Comparison of ENCODE assay signal across 18 cellular contexts in genomic region chr11:10289765-10290420, GRCh38. TPM values are rescaled to one million over a fixed set of nuclear protein-coding genes. Genes with fewer than 3 reads are reported as not detected.
DNase-seq lines count a peak whose midpoint lies in the region; ATAC-seq, FAIRE-seq and TF ChIP-seq lines count a peak whose summit lies in the region.
"Had no signal": no experiment of that assay in that cellular context is flagged by ENCODE, and none has a peak within 500 bp of the region (broad histone marks: within the 10 kb centered on the region; RNA-seq: fewer than 3 reads in every experiment).

No MANE protein-coding gene starts in this region.

- WGBS in K562 (ENCODE audit: insufficient coverage, low coverage, missing lambda C conversion rate) = 51% methylated on average over 9 of the region's 10 CpGs
- WGBS in neuronal stem cell (ENCODE audit: extremely low coverage in 2 of 2, insufficient read length in 2 of 2, insufficient replicate concordance in 1 of 2), 2 donors = no CpG with 5 or more reads among the region's 10 CpGs

- peak overlapping the region; percentile 45 to 63 for H3K4me3 Mint-ChIP-seq in CD14-positive monocyte

- peaks cover 0 to 2% (median 0%) of the 10 kb centered on the region in 7 donors for H3K9me3 Mint-ChIP-seq in CD14-positive monocyte

- BruUV-seq in K562 (replicated peaks; lab: Mats Ljungman, UMichigan) = no TSS peak

- H3K27ac ChIP-seq in K562 (ENCODE audit: extremely low read depth, low read depth, low read length) = no peak overlapping the region
- no peak overlapping the region for H3K27ac ChIP-seq in neuronal stem cell (replicated peaks; ENCODE audit: low read length)

- in situ Hi-C loops in HAP-1 (cut with MboI; ENCODE audit: low sequenced_read_pairs) = loop anchor here (10.0 kb wide), 1 partner anchor 85 kb away; no protein-coding TSS in a partner anchor
- in situ Hi-C loops in K562 (cut with MboI) = loop anchor here (10.0 kb wide), 1 partner anchor 1925 kb away; no protein-coding TSS in a partner anchor

- H3K9me3 ChIP-seq in HAP-1 = no peaks in the 10 kb centered on the region
- H3K9me3 ChIP-seq in K562 (replicated peaks; ENCODE audit: control insufficient read depth, insufficient read depth, low read depth, low read length) = no peaks in the 10 kb centered on the region
- no peaks in the 10 kb centered on the region for H3K9me3 ChIP-seq in neuronal stem cell (replicated peaks in 1 of 2; ENCODE audit: control insufficient read depth in 2 of 2, insufficient read depth in 1 of 2, low read depth in 1 of 2, low read length in 2 of 2)
- H3K9me3 ChIP-seq: BLaER1 treated with 17β-estradiol and CSF1 and Interleukin-3, amounts not matched to agents 10 nM and 100 nM had no signal

- peaks cover 4% of the 10 kb centered on the region; the same call in 1 of the 2 replicates for H4K20me1 ChIP-seq in K562 (replicated peaks; ENCODE audit: control insufficient read depth, insufficient read depth, low read length)

- H3K9ac ChIP-seq in K562 (ENCODE audit: insufficient read depth in 1 of 2, low read depth in 2 of 2, low read length in 2 of 2) (no peak overlapping the region), neuronal stem cell (ENCODE audit: low read depth, low read length, poor library complexity) (no peak overlapping the region)

- intact Hi-C loops in CD14-positive monocyte (cut with micrococcal nuclease) (loop anchor here in 1 of 2 donors (10.0 kb wide), 1 partner anchor 1555 kb away; the partner anchor contains the start of gene USP47), K562 (cut with micrococcal nuclease) (no loop called here)

- H3K27me3 ChIP-seq in HAP-1 (ENCODE audit: low read depth) (no peaks in the 10 kb centered on the region), K562 (ENCODE audit: control insufficient read depth in 2 of 2, insufficient read depth in 2 of 2, low read length in 2 of 2) (no peaks in the 10 kb centered on the region; a peak in 1 of 5 replicates), neuronal stem cell (ENCODE audit: control insufficient read depth in 3 of 3, insufficient read depth in 3 of 3, low read depth in 1 of 3, low read length in 3 of 3) (no peaks in the 10 kb centered on the region)

- no peak overlapping the region for H3K23ac ChIP-seq in neuronal stem cell (ENCODE audit: low read depth, low read length, poor library complexity)

- no peak overlapping the region for H2AK5ac ChIP-seq in neuronal stem cell (ENCODE audit: low read depth, low read length)

- H3K4me1 ChIP-seq in HAP-1 (peaks cover 28% of the 10 kb centered on the region), K562 (replicated peaks in 1 of 2; ENCODE audit: control insufficient read depth in 2 of 2, insufficient read depth in 2 of 2, low read length in 2 of 2) (peaks cover 10 to 30% of the 10 kb centered on the region in 2 experiments; a peak in 3 of 5 replicates), neuronal stem cell (ENCODE audit: control insufficient read depth in 2 of 2, insufficient read depth in 1 of 2, low read depth in 1 of 2, low read length in 2 of 2) (peaks cover 0 to 1% of the 10 kb centered on the region in 2 donors)

- H3K27ac Mint-ChIP-seq in CD14-positive monocyte = peak overlapping the region; percentile 83 to 93 (median 90)

- peaks cover 6% of the 10 kb centered on the region for H3K79me1 ChIP-seq in neuronal stem cell (ENCODE audit: low read depth, low read length)

- POLR2A ChIA-PET in K562 (lab: Yijun Ruan, JAX) = no interaction called here

- no peak overlapping the region for H2BK12ac ChIP-seq in neuronal stem cell (ENCODE audit: low read length)

- TF ChIP-seq EP300 in K562 (IDR thresholded peaks at IDR 0.05; ENCODE audit: low read length) = no peak

- no peak overlapping the region for H3K14ac ChIP-seq in neuronal stem cell (ENCODE audit: low read length)

- H3K36me3 ChIP-seq in HAP-1 (replicated peaks) (no peaks in the 10 kb centered on the region), K562 (ENCODE audit: control insufficient read depth, insufficient read depth, low read length) (no peaks in the 10 kb centered on the region), neuronal stem cell (replicated peaks in 1 of 2; ENCODE audit: control insufficient read depth in 2 of 2, insufficient read depth in 2 of 2, low read length in 2 of 2) (peaks cover 2 to 16% of the 10 kb centered on the region in 2 donors)

- no peaks in the 10 kb centered on the region for H3K9me1 ChIP-seq in K562 (ENCODE audit: control insufficient read depth, insufficient read depth, low read length)

- no peak for TF ChIP-seq CTCF in CD14-positive monocyte (IDR thresholded peaks at IDR 0.05)
- TF ChIP-seq CTCF in K562 (IDR thresholded peaks at IDR 0.05 in 2 of 3, conservative IDR thresholded peaks at IDR 0.05 in 1 of 3; ENCODE audit: insufficient read depth in 2 of 3, low read depth in 1 of 3, low read length in 3 of 3) = no peak

- FAIRE-seq in K562 (lab: Jason Lieb, UNC) = no peak
- FAIRE-seq: A204.1, GM12878 had no signal

- peaks cover 4% of the 10 kb centered on the region; the same call in 1 of the 3 replicates for H3K79me2 ChIP-seq in K562 (ENCODE audit: control insufficient read depth, insufficient read depth, low read length)

- no peak overlapping the region for H2BK5ac ChIP-seq in neuronal stem cell (ENCODE audit: low read length)

- peak overlapping the region; percentile 49 for H3K18ac ChIP-seq in neuronal stem cell (ENCODE audit: low read length)

- H2BK120ac ChIP-seq in neuronal stem cell (ENCODE audit: low read depth, low read length) = no peak overlapping the region

- no peak overlapping the region for H3K4me3 ChIP-seq in HAP-1
- no peak overlapping the region for H3K4me3 ChIP-seq in K562
- H3K4me3 ChIP-seq in neuronal stem cell (ENCODE audit: low read length in 2 of 2) = no peak overlapping the region
- H3K4me3 ChIP-seq: BLaER1 treated with 17β-estradiol and CSF1 and Interleukin-3, amounts not matched to agents 10 nM and 100 nM; GM12878 had no signal

- no peak for TF ChIP-seq POLR2A in K562 (conservative IDR thresholded peaks at IDR 0.05)

- TF ChIP-seq RAD21 in K562 (CRISPR knock-in tag; conservative IDR thresholded peaks at IDR 0.05 in 1 of 2, IDR thresholded peaks at IDR 0.05 in 1 of 2) = no peak

- no peak overlapping the region for H3K4ac ChIP-seq in neuronal stem cell (ENCODE audit: low read length)

- CTCF ChIA-PET in K562 (lab: Yijun Ruan, JAX; ENCODE audit: low intra/inter-chr PET ratio) = no interaction called here

- H3K4me2 ChIP-seq in K562 (ENCODE audit: insufficient read depth, low read length) (no peak overlapping the region), neuronal stem cell (ENCODE audit: insufficient read depth, low read length, poor library complexity, severe bottlenecking) (no peak overlapping the region)

- H3K27me3 Mint-ChIP-seq in CD14-positive monocyte (ENCODE audit: low read depth in 3 of 3) = no peaks in the 10 kb centered on the region

- H3K36me3 Mint-ChIP-seq in CD14-positive monocyte = peaks cover 8 to 14% of the 10 kb centered on the region in 2 donors

- no peak for DNase-seq in CD14-positive monocyte (ENCODE audit: low spot score)
- DNase-seq in HAP-1 (ENCODE audit: low spot score in 2 of 2) = peak; percentile 61 to 68
- DNase-seq in K562 (ENCODE audit: extremely low read depth in 1 of 4, low spot score in 3 of 4) = no peak
- no peak for DNase-seq in neuronal stem cell (ENCODE audit: low spot score)
- no peak for DNase-seq in NCI-H2227 treated with DMSO at 0.1 percent for 48 hours (lab: John Stamatoyannopoulos, UW)
- DNase-seq in NOMO-1 treated with DMSO at 0.1 percent for 48 hours (lab: John Stamatoyannopoulos, UW; ENCODE audit: unreplicated experiment) = no peak
- DNase-seq: DMS 273 treated with DMSO at 0.1 percent for 48 hours, GDM1, GOT3, MV-4-11, NCI-H146, NCI-H2081, NCI-H510A, NCI-H82 had no signal

- H3K4me1 Mint-ChIP-seq in CD14-positive monocyte = peaks cover 69% of the 10 kb centered on the region

- H2AFZ ChIP-seq in K562 (ENCODE audit: low read depth, low read length) (no peak overlapping the region), neuronal stem cell (ENCODE audit: low read length) (no peak overlapping the region)

- no peak overlapping the region for H4K91ac ChIP-seq in neuronal stem cell (ENCODE audit: low read depth, low read length, poor library complexity)

- H2BK15ac ChIP-seq in neuronal stem cell (ENCODE audit: low read length) = no peak overlapping the region

- no peak for ATAC-seq in K562
- no peak for ATAC-seq in GM21381 (IDR thresholded peaks at IDR 0.05; ENCODE audit: unreplicated experiment)
- ATAC-seq: GM12878 had no signal

- H4K8ac ChIP-seq in neuronal stem cell (ENCODE audit: low read depth, low read length) = no peak overlapping the region

RNA-seq across cellular contexts. Expression of gene SBF2, which starts 4.1 kb away (rescaled TPM):
- polyA plus RNA-seq in CD14-positive monocyte (10 to 100 TPM in 1 of 2 donors, 1 to 10 TPM in 1; 8.9 to 16.4 TPM), K562 (2011; rRNA removed) (6.0 and 9.5 TPM in 2 replicates), K562 (2014; fragmentation: Illumina TruSeq; extraction: Trizol) (3.9 and 5.3 TPM in 2 replicates), K562 (2014; fragmentation: Nextera tagmentation; extraction: Ambion mirVana) (1 to 10 TPM in 1 of 2 experiments, under 1 TPM in 1; 0.80 to 2.2 TPM), K562 (2014; rRNA removed) (2.7 and 3.4 TPM in 2 replicates)
- total RNA-seq in K562 (2011; cell fraction: chromatin; rRNA removed; ENCODE audit: low replicate concordance) = 16.7 and 43.2 TPM in 2 replicates
- 6.5 and 8.8 TPM in 2 replicates for total RNA-seq in K562 (2011; cell fraction: nucleolus; rRNA removed)
- total RNA-seq in K562 (2011; cell fraction: nucleoplasm; rRNA removed) = 12.8 and 16.5 TPM in 2 replicates
- total RNA-seq in K562 (2014; rRNA removed) (3.8 and 7.0 TPM in 2 replicates), K562 (2014; rRNA removed; fragmentation: Illumina TruSeq; extraction: Trizol) (5.1 and 6.4 TPM in 2 replicates), K562 (2015; rRNA removed; fragmentation: Illumina TruSeq; extraction: Trizol) (5.4 and 5.9 TPM in 2 replicates), K562 (2021) (5.0 and 5.6 TPM in 2 replicates)
- 3.4 and 3.8 TPM in 2 replicates for polyA plus RNA-seq in K562 (2011; cell fraction: cytosol; rRNA removed)
- 6.9 and 7.2 TPM in 2 replicates for polyA plus RNA-seq in K562 (2011; cell fraction: nucleus; rRNA removed)
- 2.8 and 3.2 TPM in 2 replicates for polyA plus RNA-seq in K562 (2012)
- polyA minus RNA-seq in K562 (2011; rRNA and poly(A)+ RNA removed) = 16.0 and 16.3 TPM in 2 replicates
- polyA minus RNA-seq in K562 (2011; cell fraction: cytosol; rRNA and poly(A)+ RNA removed) = 5.3 and 8.2 TPM in 2 replicates
- 10.0 and 14.9 TPM in 2 replicates for polyA minus RNA-seq in K562 (2011; cell fraction: nucleus; rRNA and poly(A)+ RNA removed)
- polyA plus RNA-seq in neuronal stem cell (2013, experiment 1 of 2) = 19.0 TPM
- polyA plus RNA-seq in neuronal stem cell (2013, experiment 2 of 2) = 19.7 TPM

RNA-seq across cellular contexts. Expression of gene ADM, which starts 15.0 kb away (rescaled TPM):
- 10 to 100 TPM in 1 of 2 donors, 1 to 10 TPM in 1; 9.5 to 20.0 TPM for polyA plus RNA-seq in CD14-positive monocyte
- total RNA-seq in K562 (2011; cell fraction: chromatin; rRNA removed; ENCODE audit: low replicate concordance) = 0.35 and 1.2 TPM in 2 replicates
- 0.39 and 1.7 TPM in 2 replicates for total RNA-seq in K562 (2011; cell fraction: nucleolus; rRNA removed)
- total RNA-seq in K562 (2011; cell fraction: nucleoplasm; rRNA removed) = 0.46 and 1.0 TPM in 2 replicates
- not detected in 2 replicates for total RNA-seq in K562 (2014; rRNA removed)
- not detected in 2 replicates for total RNA-seq in K562 (2014; rRNA removed; fragmentation: Illumina TruSeq; extraction: Trizol)
- not detected in 2 replicates for total RNA-seq in K562 (2015; rRNA removed; fragmentation: Illumina TruSeq; extraction: Trizol)
- total RNA-seq in K562 (2021) = 0.49 and 0.78 TPM in 2 replicates
- 0.32 and 0.47 TPM in 2 replicates for polyA plus RNA-seq in K562 (2011; rRNA removed)
- polyA plus RNA-seq in K562 (2011; cell fraction: cytosol; rRNA removed) = 0.25 and 0.59 TPM in 2 replicates
- 0.63 and 1.0 TPM in 2 replicates for polyA plus RNA-seq in K562 (2011; cell fraction: nucleus; rRNA removed)
- polyA plus RNA-seq in K562 (2012) = 0.21 and 0.30 TPM in 2 replicates
- not detected in 2 replicates for polyA plus RNA-seq in K562 (2014; fragmentation: Illumina TruSeq; extraction: Trizol)
- polyA plus RNA-seq in K562 (2014; fragmentation: Nextera tagmentation; extraction: Ambion mirVana) = not detected
- 0.20 and 0.23 TPM in 2 replicates for polyA plus RNA-seq in K562 (2014; rRNA removed)
- not detected in 2 replicates for polyA minus RNA-seq in K562 (2011; rRNA and poly(A)+ RNA removed)
- polyA minus RNA-seq in K562 (2011; cell fraction: cytosol; rRNA and poly(A)+ RNA removed) = 0.67 and 0.73 TPM in 2 replicates
- polyA minus RNA-seq in K562 (2011; cell fraction: nucleus; rRNA and poly(A)+ RNA removed) = 0.40 and 0.89 TPM in 2 replicates
- 2.9 TPM for polyA plus RNA-seq in neuronal stem cell (2013, experiment 1 of 2)
- 2.6 TPM for polyA plus RNA-seq in neuronal stem cell (2013, experiment 2 of 2)

Comparison
In these comparisons a context has a peak if more than half of its experiments do, and no peak if none do; other contexts are left out.
1. DNase-seq: peak in HAP-1 (2 of 2); none in CD14-positive monocyte (single experiment), K562 (0 of 4), neuronal stem cell (single experiment), NCI-H2227 treated with DMSO at 0.1 percent for 48 hours (single experiment) and NOMO-1 treated with DMSO at 0.1 percent for 48 hours (single experiment).
2. RNA of gene ADM, which starts 15.0 kb away (polyA plus RNA-seq): 9.5 to 20.0 TPM in CD14-positive monocyte; 0.20 to 1.0 TPM in K562; every median in the first group is over 4 times any median in the second.